In the genomic region with DNA sequence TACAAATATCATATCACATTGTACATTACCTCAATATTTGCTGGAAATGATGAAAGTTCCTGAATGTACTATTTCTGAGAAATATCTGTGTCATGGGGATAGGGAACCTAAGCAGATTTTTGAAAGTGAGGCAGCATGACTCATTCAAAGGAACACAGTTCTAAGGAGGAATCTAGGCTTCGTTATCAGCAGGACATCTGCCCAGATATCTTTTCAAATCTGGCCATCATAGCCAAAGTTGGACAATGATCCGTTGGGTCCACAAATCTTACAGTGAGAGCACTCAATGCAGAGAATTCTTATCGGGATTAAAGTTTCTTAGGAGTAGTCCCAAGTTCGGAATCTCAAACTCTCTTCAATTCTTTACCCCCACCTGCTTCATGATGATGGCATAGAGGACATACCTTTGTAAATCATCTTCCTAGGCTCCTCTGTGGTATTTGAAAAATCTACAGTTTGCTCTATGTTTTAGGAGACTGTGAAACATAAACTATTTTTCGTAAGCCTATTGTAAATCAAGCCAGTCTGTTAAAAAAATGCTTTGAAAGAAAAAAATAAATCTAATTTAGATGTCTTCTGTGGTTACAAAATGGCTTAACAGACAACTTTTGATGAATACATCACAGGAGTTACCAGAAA, we compare ENCODE assay signal across 24 cellular contexts. TPM values are rescaled to one million over a fixed set of nuclear protein-coding genes. Genes with fewer than 3 reads are reported as not detected.
DNase-seq lines count a peak whose midpoint lies in the region; ATAC-seq, FAIRE-seq and TF ChIP-seq lines count a peak whose summit lies in the region.
"Had no signal": no experiment of that assay in that cellular context is flagged by ENCODE, and none has a peak within 500 bp of the region (broad histone marks: within the 10 kb centered on the region; RNA-seq: fewer than 3 reads in every experiment).

No MANE protein-coding gene starts in this region.

- H3K4me2 ChIP-seq in fibroblast of lung (ENCODE audit: extremely low read depth, insufficient read depth, low read length) = no peak overlapping the region

- no peak overlapping the region for H3K9ac ChIP-seq in fibroblast of lung (ENCODE audit: insufficient read depth, low read length)
- H3K9ac ChIP-seq: parathyroid adenoma had no signal

- CTCF ChIA-PET in activated CD4-positive, alpha-beta memory T cell treated with anti-CD3 and anti-CD28 coated beads, Interleukin-2, amount 10 ng/mL, durations not matched to agents 7 days and 5 days (lab: Charles Lee) = no interaction called here
- CTCF ChIA-PET in A673 (lab: Charles Lee) = no interaction called here

- H4K20me1 ChIP-seq in fibroblast of lung (ENCODE audit: control insufficient read depth, extremely low read depth, insufficient read depth, low read length) = no peaks in the 10 kb centered on the region

- H3K27ac ChIP-seq in Peyer's patch (peak overlapping the region in 3 of 4 donors; percentile 35 to 71 (median 64)), fibroblast of lung (ENCODE audit: insufficient read depth, low read length) (no peak overlapping the region), pancreas (peak overlapping the region in 3 of 4 donors; percentile 4 to 72 (median 65)), A673 (ENCODE audit: low read depth, low read length, poor library complexity, severe bottlenecking) (no peak overlapping the region)
- H3K27ac ChIP-seq: HL-60, parathyroid adenoma had no signal

- DNase-seq in EH (ENCODE audit: low read depth) (peak; percentile 25), Peyer's patch (no peak), fibroblast of lung (ENCODE audit: low read depth in 2 of 2) (peak; percentile 13 to 29), pancreas (no peak), NCI-H446 (lab: John Stamatoyannopoulos, UW) (no peak), A673 (ENCODE audit: low spot score) (no peak)
- DNase-seq in activated CD4-positive, alpha-beta memory T cell treated with anti-CD3 and anti-CD28 coated beads, Interleukin-2, amount 10 ng/mL, durations not matched to agents 7 days and 5 days = no peak
- DNase-seq: activated CD4-positive, alpha-beta T cell treated with anti-CD3 and anti-CD28 coated beads, Interleukin-2, amount 10 ng/mL, durations not matched to agents 7 days and 5 days; activated naive CD8-positive, alpha-beta T cell treated with anti-CD3 and anti-CD28 coated beads for 36 hours; AML-193; mesendoderm; MM.1S; naive thymus-derived CD8-positive, alpha-beta T cell; NCI-H1436 treated with DMSO at 0.1 percent for 48 hours; stimulated activated CD4-positive, alpha-beta T cell treated with anti-CD3 and anti-CD28 coated beads, Interleukin-2, amount 100 ng/mL, for 24 hours; stimulated activated naive CD4-positive, alpha-beta T cell treated with Interleukin-2 at 50 U/mL for 16 hours; SW 1271; transverse colon had no signal

- H3K4me1 ChIP-seq in Peyer's patch (peaks cover 0 to 37% (median 0%) of the 10 kb centered on the region in 4 donors), fibroblast of lung (ENCODE audit: control insufficient read depth, extremely low read depth, insufficient read depth, low read length) (no peaks in the 10 kb centered on the region), pancreas (peaks cover 28 to 46% (median 45%) of the 10 kb centered on the region in 3 donors), A673 (ENCODE audit: insufficient read depth, low read length, poor library complexity, severe bottlenecking) (peaks cover 45% of the 10 kb centered on the region)
- H3K4me1 ChIP-seq: parathyroid adenoma had no signal

- intact Hi-C loops in pancreas (cut with DNase I) (no loop called here), A673 (cut with micrococcal nuclease; ENCODE audit: unreplicated experiment) (loop anchor here (5.0 kb wide), 1 partner anchor 50 kb away; no protein-coding TSS in a partner anchor)

- no peaks in the 10 kb centered on the region for H3K9me3 ChIP-seq in Peyer's patch
- H3K9me3 ChIP-seq in fibroblast of lung (ENCODE audit: control insufficient read depth, insufficient read depth, low read depth, low read length) = no peaks in the 10 kb centered on the region
- no peaks in the 10 kb centered on the region for H3K9me3 ChIP-seq in pancreas
- H3K9me3 ChIP-seq in A673 (ENCODE audit: low read depth, low read length, poor library complexity, severe bottlenecking) = no peaks in the 10 kb centered on the region
- H3K9me3 ChIP-seq: transverse colon had no signal

- POLR2A ChIA-PET in activated CD4-positive, alpha-beta memory T cell treated with anti-CD3 and anti-CD28 coated beads, Interleukin-2, amount 10 ng/mL, durations not matched to agents 7 days and 5 days (lab: Charles Lee) = no interaction called here
- POLR2A ChIA-PET in A673 (lab: Charles Lee; ENCODE audit: low non-redundant PET) = no interaction called here

- no peaks in the 10 kb centered on the region for H3K4me1 Mint-ChIP-seq in activated CD4-positive, alpha-beta memory T cell treated with anti-CD3 and anti-CD28 coated beads, Interleukin-2, amount 10 ng/mL, durations not matched to agents 7 days and 5 days
- H3K4me1 Mint-ChIP-seq: activated CD4-positive, alpha-beta T cell treated with anti-CD3 and anti-CD28 coated beads, Interleukin-2, amount 10 ng/mL, durations not matched to agents 7 days and 5 days; activated naive CD8-positive, alpha-beta T cell treated with anti-CD3 and anti-CD28 coated beads for 36 hours; activated T-helper 17 cell treated with anti-CD3 and anti-CD28 coated beads, Interleukin-2, amount 50 U/mL, for 72 hours; naive thymus-derived CD8-positive, alpha-beta T cell had no signal

- no peak for FAIRE-seq in pancreas (lab: Jason Lieb, UNC)

- H3K27me3 ChIP-seq in Peyer's patch (no peaks in the 10 kb centered on the region), fibroblast of lung (ENCODE audit: control insufficient read depth, insufficient read depth, low read length) (no peaks in the 10 kb centered on the region), pancreas (no peaks in the 10 kb centered on the region), A673 (replicated peaks; ENCODE audit: insufficient read depth, low read depth, low read length, poor library complexity) (no peaks in the 10 kb centered on the region)
- H3K27me3 ChIP-seq: transverse colon had no signal

- no peak overlapping the region for H3K27ac Mint-ChIP-seq in activated CD4-positive, alpha-beta memory T cell treated with anti-CD3 and anti-CD28 coated beads, Interleukin-2, amount 10 ng/mL, durations not matched to agents 7 days and 5 days
- H3K27ac Mint-ChIP-seq: activated naive CD8-positive, alpha-beta T cell treated with anti-CD3 and anti-CD28 coated beads for 36 hours; activated T-helper 17 cell treated with anti-CD3 and anti-CD28 coated beads, Interleukin-2, amount 50 U/mL, for 72 hours; dendritic cell treated with granulocyte-macrophage colony-stimulating factor and Interleukin-4, amounts not matched to agents 40 ng/mL and 50 ng/mL, for 4 days; naive thymus-derived CD8-positive, alpha-beta T cell had no signal

- H3K36me3 ChIP-seq in Peyer's patch = no peaks in the 10 kb centered on the region
- no peaks in the 10 kb centered on the region for H3K36me3 ChIP-seq in fibroblast of lung (ENCODE audit: control insufficient read depth, insufficient read depth, low read length)
- no peaks in the 10 kb centered on the region for H3K36me3 ChIP-seq in pancreas
- H3K36me3 ChIP-seq in A673 (ENCODE audit: insufficient read depth, low read length, poor library complexity, severe bottlenecking) = no peaks in the 10 kb centered on the region
- H3K36me3 ChIP-seq: transverse colon had no signal

- H3K79me2 ChIP-seq in fibroblast of lung (ENCODE audit: control insufficient read depth, insufficient read depth, low read length) = no peaks in the 10 kb centered on the region
- H3K79me2 ChIP-seq: parathyroid adenoma had no signal

- TF ChIP-seq POLR2A in Peyer's patch (IDR thresholded peaks at IDR 0.05) = no peak

- BruUV-seq in A673 (replicated peaks; lab: Mats Ljungman, UMichigan) = no TSS peak

- H3K36me3 Mint-ChIP-seq in activated CD4-positive, alpha-beta memory T cell treated with anti-CD3 and anti-CD28 coated beads, Interleukin-2, amount 10 ng/mL, durations not matched to agents 7 days and 5 days (ENCODE audit: low read depth) = no peaks in the 10 kb centered on the region
- H3K36me3 Mint-ChIP-seq: activated naive CD8-positive, alpha-beta T cell treated with anti-CD3 and anti-CD28 coated beads for 36 hours; naive thymus-derived CD8-positive, alpha-beta T cell had no signal

- H2AFZ ChIP-seq in fibroblast of lung (ENCODE audit: low read length) = no peak overlapping the region
- H2AFZ ChIP-seq: parathyroid adenoma had no signal

- no peaks in the 10 kb centered on the region for H3K9me3 Mint-ChIP-seq in activated CD4-positive, alpha-beta memory T cell treated with anti-CD3 and anti-CD28 coated beads, Interleukin-2, amount 10 ng/mL, durations not matched to agents 7 days and 5 days
- H3K9me3 Mint-ChIP-seq: activated CD4-positive, alpha-beta T cell treated with anti-CD3 and anti-CD28 coated beads, Interleukin-2, amount 10 ng/mL, durations not matched to agents 7 days and 5 days; activated naive CD8-positive, alpha-beta T cell treated with anti-CD3 and anti-CD28 coated beads for 36 hours; activated T-helper 17 cell treated with anti-CD3 and anti-CD28 coated beads, Interleukin-2, amount 50 U/mL, for 72 hours; dendritic cell treated with granulocyte-macrophage colony-stimulating factor and Interleukin-4, amounts not matched to agents 40 ng/mL and 50 ng/mL, for 4 days; naive thymus-derived CD8-positive, alpha-beta T cell had no signal

- ATAC-seq in pancreas (peak in 1 of 4 donors; percentile 24), HG02852 (IDR thresholded peaks at IDR 0.05; ENCODE audit: unreplicated experiment) (no peak)
- ATAC-seq: activated T-helper 17 cell treated with anti-CD3 and anti-CD28 coated beads, Interleukin-2, amount 50 U/mL, for 72 hours; HCT116; naive thymus-derived CD8-positive, alpha-beta T cell had no signal

- WGBS in pancreas, 2 donors = 62 to 66% methylated on average over 5 of the region's 5 CpGs

- H3K4me3 Mint-ChIP-seq in activated CD4-positive, alpha-beta memory T cell treated with anti-CD3 and anti-CD28 coated beads, Interleukin-2, amount 10 ng/mL, durations not matched to agents 7 days and 5 days = no peak overlapping the region
- H3K4me3 Mint-ChIP-seq: activated CD4-positive, alpha-beta T cell treated with anti-CD3 and anti-CD28 coated beads, Interleukin-2, amount 10 ng/mL, durations not matched to agents 7 days and 5 days; activated naive CD8-positive, alpha-beta T cell treated with anti-CD3 and anti-CD28 coated beads for 36 hours; activated T-helper 17 cell treated with anti-CD3 and anti-CD28 coated beads, Interleukin-2, amount 50 U/mL, for 72 hours; dendritic cell treated with granulocyte-macrophage colony-stimulating factor and Interleukin-4, amounts not matched to agents 40 ng/mL and 50 ng/mL, for 4 days; naive thymus-derived CD8-positive, alpha-beta T cell had no signal

- no peaks in the 10 kb centered on the region for H3K27me3 Mint-ChIP-seq in activated CD4-positive, alpha-beta memory T cell treated with anti-CD3 and anti-CD28 coated beads, Interleukin-2, amount 10 ng/mL, durations not matched to agents 7 days and 5 days
- H3K27me3 Mint-ChIP-seq: dendritic cell treated with granulocyte-macrophage colony-stimulating factor and Interleukin-4, amounts not matched to agents 40 ng/mL and 50 ng/mL, for 4 days had no signal

- H3K4me3 ChIP-seq in Peyer's patch (no peak overlapping the region), fibroblast of lung (replicated peaks in 1 of 4; ENCODE audit: control extremely low read depth in 1 of 4, insufficient read depth in 1 of 4, low read depth in 3 of 4, low read length in 4 of 4) (no peak overlapping the region), pancreas (no peak overlapping the region), A673 (ENCODE audit: low read depth, low read length, poor library complexity, severe bottlenecking) (no peak overlapping the region)
- H3K4me3 ChIP-seq: transverse colon had no signal

- TF ChIP-seq CTCF in Peyer's patch (IDR thresholded peaks at IDR 0.05) (no peak), fibroblast of lung (conservative IDR thresholded peaks at IDR 0.05 in 1 of 2, IDR thresholded peaks at IDR 0.05 in 1 of 2; ENCODE audit: low read depth in 1 of 2, low read length in 2 of 2) (no peak), pancreas (IDR thresholded peaks at IDR 0.05) (no peak), A673 (conservative IDR thresholded peaks at IDR 0.05; ENCODE audit: low read depth, low read length) (no peak)

RNA-seq across cellular contexts. Expression of a gene that starts 29.4 kb away (rescaled TPM):
- total RNA-seq in Peyer's patch = 100 to 1,000 TPM; 184 to 561 (median 251) TPM
- 45.2 and 46.1 TPM in 2 replicates for total RNA-seq in fibroblast of lung
- polyA plus RNA-seq in fibroblast of lung = 7.4 and 33.2 TPM in 2 replicates
- polyA plus RNA-seq in fibroblast of lung (2012) = 4.7 and 26.2 TPM in 2 replicates
- polyA minus RNA-seq in fibroblast of lung (ENCODE audit: low replicate concordance) = 3.0 TPM in 1 of 2 replicates, not detected in the other
- total RNA-seq in pancreas = 100 to 1,000 TPM; 141 to 259 (median 176) TPM
- polyA plus RNA-seq in pancreas = 100 to 1,000 TPM; 162 to 275 TPM
- not detected for total RNA-seq in activated CD4-positive, alpha-beta memory T cell treated with anti-CD3 and anti-CD28 coated beads, Interleukin-2, amount 10 ng/mL, durations not matched to agents 7 days and 5 days
- total RNA-seq in A673 (2021) = 8.7 and 8.8 TPM in 2 replicates
- total RNA-seq: activated CD4-positive, alpha-beta T cell treated with anti-CD3 and anti-CD28 coated beads, Interleukin-2, amount 10 ng/mL, durations not matched to agents 7 days and 5 days; activated naive CD8-positive, alpha-beta T cell treated with anti-CD3 and anti-CD28 coated beads for 36 hours; activated T-helper 17 cell treated with anti-CD3 and anti-CD28 coated beads, Interleukin-2, amount 50 U/mL, for 72 hours had no signal

Comparison
In these comparisons a context has a peak if more than half of its experiments do, and no peak if none do; other contexts are left out.
1. DNase-seq: peak in EH (single experiment) and fibroblast of lung (2 of 2); none in Peyer's patch (0 of 3), pancreas (0 of 6), activated CD4-positive, alpha-beta memory T cell treated with anti-CD3 and anti-CD28 coated beads, Interleukin-2, amount 10 ng/mL, durations not matched to agents 7 days and 5 days (single experiment), NCI-H446 (0 of 2) and A673 (single experiment).
2. H3K27ac ChIP-seq: peak in Peyer's patch (3 of 4) and pancreas (3 of 4); none in fibroblast of lung (single experiment) and A673 (single experiment).